Comparison of ENCODE assay signal across 1 cellular context in the genomic region with DNA sequence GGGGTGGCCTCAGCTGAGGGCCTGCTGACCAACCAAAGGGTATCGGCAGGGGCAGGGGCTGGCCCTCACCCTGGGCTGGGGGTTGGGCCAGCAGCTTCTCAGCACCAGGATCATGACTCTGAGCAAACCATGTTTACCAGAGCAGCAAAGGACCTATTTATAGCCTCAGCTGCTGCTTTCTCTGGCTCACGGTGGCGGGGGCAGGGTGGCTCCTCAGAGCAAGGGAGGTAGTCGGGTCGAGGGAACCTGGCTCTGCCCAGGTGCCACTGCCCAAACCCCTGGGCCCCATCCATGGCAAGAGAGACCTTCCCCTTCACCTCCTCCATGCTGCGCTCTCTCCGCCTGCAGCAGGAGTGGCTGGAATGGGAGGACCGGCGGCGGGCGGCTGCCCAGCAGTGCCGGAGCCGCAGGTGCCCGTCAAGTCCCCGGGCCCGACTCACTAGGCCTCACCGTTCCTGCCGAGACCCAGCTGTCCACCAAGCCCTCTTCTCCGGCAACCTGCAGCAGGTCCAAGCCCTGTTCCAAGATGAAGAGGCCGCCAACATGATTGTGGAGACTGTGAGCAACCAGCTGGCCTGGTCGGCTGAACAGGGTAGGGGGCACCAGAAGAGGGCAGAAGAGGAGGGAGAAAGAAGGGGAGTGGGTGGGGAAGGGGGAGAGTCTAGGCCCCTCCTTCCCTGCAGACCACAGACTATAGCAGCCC.
TF ChIP-seq lines count a peak whose summit lies in the region.

A gene with protein sequence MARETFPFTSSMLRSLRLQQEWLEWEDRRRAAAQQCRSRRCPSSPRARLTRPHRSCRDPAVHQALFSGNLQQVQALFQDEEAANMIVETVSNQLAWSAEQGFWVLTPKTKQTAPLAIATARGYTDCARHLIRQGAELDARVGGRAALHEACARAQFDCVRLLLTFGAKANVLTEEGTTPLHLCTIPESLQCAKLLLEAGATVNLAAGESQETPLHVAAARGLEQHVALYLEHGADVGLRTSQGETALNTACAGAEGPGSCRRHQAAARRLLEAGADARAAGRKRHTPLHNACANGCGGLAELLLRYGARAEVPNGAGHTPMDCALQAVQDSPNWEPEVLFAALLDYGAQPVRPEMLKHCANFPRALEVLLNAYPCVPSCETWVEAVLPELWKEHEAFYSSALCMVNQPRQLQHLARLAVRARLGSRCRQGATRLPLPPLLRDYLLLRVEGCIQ (plus strand): TSS at position 206 of the 703 bp plus-strand sequence. CDS start 86 bp downstream, at position 292.

TF ChIP-seq in IMR-90, 13 proteins besides CTCF, POLR2A, EP300 and RAD21:
- TF ChIP-seq RFX5 (IDR thresholded peaks at IDR 0.05; ENCODE audit: low read depth, low read length) (no peak), BHLHE40 (IDR thresholded peaks at IDR 0.05; ENCODE audit: low read depth, low read length) (no peak), MAZ (IDR thresholded peaks at IDR 0.05; ENCODE audit: borderline replicate concordance, low read depth, low read length) (peak; percentile 61; the same call in 1 of the 2 replicates)
